Comparison of ENCODE assay signal across 28 cellular contexts in the genomic region with DNA sequence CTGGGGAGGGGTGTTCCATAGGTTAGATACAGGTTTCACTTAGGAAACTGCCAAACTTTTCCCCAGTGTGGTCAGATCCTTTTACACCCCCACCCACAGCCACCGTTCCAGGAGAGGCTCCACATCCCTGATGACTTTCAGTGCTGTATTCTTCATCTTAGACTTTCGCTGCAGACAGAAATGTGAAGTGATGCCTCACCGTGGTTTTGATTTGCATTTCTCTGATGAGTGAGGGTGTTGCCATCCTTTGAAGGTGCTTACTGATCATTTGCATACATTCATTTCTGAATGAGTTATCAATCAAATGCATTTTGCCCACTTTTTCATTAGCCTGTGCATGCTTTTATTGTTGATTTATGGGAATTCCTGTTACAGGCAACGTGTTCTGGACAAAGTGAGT. TPM values are rescaled to one million over a fixed set of nuclear protein-coding genes. Genes with fewer than 3 reads are reported as not detected.
DNase-seq lines count a peak whose midpoint lies in the region; ATAC-seq, FAIRE-seq and TF ChIP-seq lines count a peak whose summit lies in the region.
"Had no signal": no experiment of that assay in that cellular context is flagged by ENCODE, and none has a peak within 500 bp of the region (broad histone marks: within the 10 kb centered on the region; RNA-seq: fewer than 3 reads in every experiment).

No MANE protein-coding gene starts in this region.

- WGBS in GM12878 (ENCODE audit: insufficient coverage, insufficient replicate concordance, low lambda C conversion rate, missing lambda C conversion rate): 14% methylated on average over 4 of the region's 4 CpGs

- no peaks in the 10 kb centered on the region for H3K79me2 ChIP-seq in GM12878 (ENCODE audit: control insufficient read depth, insufficient read depth, low read length)

- no peak for TF ChIP-seq POLR2A in GM12878 (IDR thresholded peaks at IDR 0.05; ENCODE audit: low read depth, low read length)

- H3K27ac Mint-ChIP-seq in activated T-cell treated with anti-CD3 and anti-CD28 coated beads, Interleukin-2, amount 50 U/mL, for 24 hours: no peak overlapping the region
- H3K27ac Mint-ChIP-seq: HFFc6, WTC11 had no signal

- no peak for TF ChIP-seq EP300 in GM12878 (IDR thresholded peaks at IDR 0.05; ENCODE audit: borderline replicate concordance in 1 of 2, control insufficient read depth in 1 of 2, low read depth in 2 of 2, low read length in 2 of 2)

- H4K20me1 ChIP-seq in GM12878 (ENCODE audit: control insufficient read depth, insufficient read depth): no peaks in the 10 kb centered on the region

- peak; percentile 82 for FAIRE-seq in GM12878 (lab: Jason Lieb, UNC)
- FAIRE-seq: astrocyte, endothelial cell of umbilical vein had no signal

- peak; percentile 65 for ATAC-seq in GM18498 (IDR thresholded peaks at IDR 0.05; ENCODE audit: unreplicated experiment)
- peak; percentile 47 for ATAC-seq in GM21786 (IDR thresholded peaks at IDR 0.05; ENCODE audit: unreplicated experiment)
- peak; percentile 78 for ATAC-seq in GM12878
- no peak for ATAC-seq in GM18858 (IDR thresholded peaks at IDR 0.05; ENCODE audit: unreplicated experiment)
- ATAC-seq: left cardiac atrium, Right ventricle myocardium inferior, WTC11 had no signal

- H3K4me3 Mint-ChIP-seq in activated T-cell treated with anti-CD3 and anti-CD28 coated beads, Interleukin-2, amount 50 U/mL, for 24 hours: no peak overlapping the region
- H3K4me3 Mint-ChIP-seq: central memory CD8-positive, alpha-beta T cell; HFFc6; WTC11 had no signal

- no peak overlapping the region for H3K4me3 ChIP-seq in GM12878
- H3K4me3 ChIP-seq: GM23248, skin epidermis, upper lobe of left lung had no signal

- BruUV-seq in GM12878 (replicated peaks; lab: Mats Ljungman, UMichigan): no TSS peak

- no peak for TF ChIP-seq CTCF in GM12878 (IDR thresholded peaks at IDR 0.05 in 2 of 3, conservative IDR thresholded peaks at IDR 0.05 in 1 of 3; ENCODE audit: control insufficient read depth in 2 of 3, extremely low read depth in 1 of 3, insufficient read depth in 1 of 3, low read depth in 3 of 3, low read length in 3 of 3)

- RAD21 ChIA-PET in GM12878 (lab: Charles Lee; ENCODE audit: unreplicated experiment): no interaction called here

- no peak for TF ChIP-seq RAD21 in GM12878 (IDR thresholded peaks at IDR 0.05; ENCODE audit: insufficient read depth, low read depth, low read length)

- in situ Hi-C loops in GM12878 (cut with MboI): no loop called here

- intact Hi-C loops in GM12878 (cut with micrococcal nuclease; ENCODE audit: unreplicated experiment): no loop called here

- no peak overlapping the region for H3K27ac ChIP-seq in GM12878 (ENCODE audit: control insufficient read depth, insufficient read depth)
- H3K27ac ChIP-seq: GM23248, skin epidermis, upper lobe of left lung had no signal

- DNase-seq in activated T-cell treated with anti-CD3 and anti-CD28 coated beads, Interleukin-2, amount 50 U/mL, for 24 hours: peak; percentile 28
- DNase-seq in activated T-cell treated with anti-CD3 and anti-CD28 coated beads, Interleukin-2, amount 50 U/mL, for 1 hour: no peak
- DNase-seq in GM12878 (ENCODE audit: low read depth, low spot score): no peak
- no peak for DNase-seq in retina
- no peak for DNase-seq in NCI-H82 (lab: John Stamatoyannopoulos, UW)
- DNase-seq: activated naive CD4-positive, alpha-beta T cell; DND-41; GM23248; HFFc6; Karpas-422; left cardiac atrium; NCI-H187 treated with DMSO at 0.1 percent for 48 hours; NCI-H774; T1000; upper lobe of left lung had no signal

- peak overlapping the region; percentile 53 for H3K4me2 ChIP-seq in GM12878 (ENCODE audit: control insufficient read depth, insufficient read depth)

- no peaks in the 10 kb centered on the region for H3K9me3 Mint-ChIP-seq in activated T-cell treated with anti-CD3 and anti-CD28 coated beads, Interleukin-2, amount 50 U/mL, for 24 hours
- H3K9me3 Mint-ChIP-seq: central memory CD8-positive, alpha-beta T cell; HFFc6 had no signal

- H3K9ac ChIP-seq in GM12878 (ENCODE audit: control insufficient read depth, insufficient read depth, low read length): no peak overlapping the region
- H3K9ac ChIP-seq: GM23248 had no signal

- CTCF ChIA-PET in GM12878 (lab: Yijun Ruan, JAX): no interaction called here

- POLR2A ChIA-PET in GM12878 (lab: Charles Lee): no interaction called here

- H3K36me3 Mint-ChIP-seq in activated T-cell treated with anti-CD3 and anti-CD28 coated beads, Interleukin-2, amount 50 U/mL, for 24 hours (ENCODE audit: low read depth): peaks cover 6% of the 10 kb centered on the region

- SMC1A ChIA-PET in GM12878 (lab: Charles Lee; ENCODE audit: uncharacterized antibody, unreplicated experiment): no interaction called here

- H2AFZ ChIP-seq in GM12878 (ENCODE audit: control insufficient read depth, low read depth, low read length): no peak overlapping the region
- H2AFZ ChIP-seq: GM23248 had no signal

- no peaks in the 10 kb centered on the region for H3K27me3 ChIP-seq in GM12878 (replicated peaks in 1 of 2; ENCODE audit: control insufficient read depth in 2 of 2, insufficient read depth in 2 of 2, low read length in 1 of 2)
- H3K27me3 ChIP-seq: upper lobe of left lung had no signal

- peaks cover 16% of the 10 kb centered on the region for H3K27me3 Mint-ChIP-seq in activated T-cell treated with anti-CD3 and anti-CD28 coated beads, Interleukin-2, amount 50 U/mL, for 24 hours

- H3K9me3 ChIP-seq in GM12878 (replicated peaks; ENCODE audit: control insufficient read depth, insufficient read depth, low read length): no peaks in the 10 kb centered on the region; the same call in 2 of the 3 replicates

- H3K4me1 Mint-ChIP-seq in activated T-cell treated with anti-CD3 and anti-CD28 coated beads, Interleukin-2, amount 50 U/mL, for 24 hours (ENCODE audit: low read depth): peaks cover 15% of the 10 kb centered on the region
- H3K4me1 Mint-ChIP-seq: central memory CD8-positive, alpha-beta T cell; WTC11 had no signal

- peaks cover 0 to 1% of the 10 kb centered on the region in 2 experiments; a peak in 1 of 4 replicates for H3K36me3 ChIP-seq in GM12878 (ENCODE audit: control insufficient read depth in 2 of 2, insufficient read depth in 2 of 2, low read length in 1 of 2)

- H3K4me1 ChIP-seq in GM12878 (ENCODE audit: control insufficient read depth, insufficient read depth, low read length): peaks cover 14% of the 10 kb centered on the region
- H3K4me1 ChIP-seq: upper lobe of left lung had no signal

TF ChIP-seq in GM12878, 131 proteins besides CTCF, POLR2A, EP300 and RAD21 (continues in another document):
- TF ChIP-seq SPI1 (IDR thresholded peaks at IDR 0.05; ENCODE audit: borderline replicate concordance, insufficient read depth, low read depth, low read length): peak; percentile 9; the same call in 1 of the 2 replicates
- no peak for TF ChIP-seq CBX3 (IDR thresholded peaks at IDR 0.05; ENCODE audit: borderline replicate concordance, low read depth)
- TF ChIP-seq, protein P1, sequence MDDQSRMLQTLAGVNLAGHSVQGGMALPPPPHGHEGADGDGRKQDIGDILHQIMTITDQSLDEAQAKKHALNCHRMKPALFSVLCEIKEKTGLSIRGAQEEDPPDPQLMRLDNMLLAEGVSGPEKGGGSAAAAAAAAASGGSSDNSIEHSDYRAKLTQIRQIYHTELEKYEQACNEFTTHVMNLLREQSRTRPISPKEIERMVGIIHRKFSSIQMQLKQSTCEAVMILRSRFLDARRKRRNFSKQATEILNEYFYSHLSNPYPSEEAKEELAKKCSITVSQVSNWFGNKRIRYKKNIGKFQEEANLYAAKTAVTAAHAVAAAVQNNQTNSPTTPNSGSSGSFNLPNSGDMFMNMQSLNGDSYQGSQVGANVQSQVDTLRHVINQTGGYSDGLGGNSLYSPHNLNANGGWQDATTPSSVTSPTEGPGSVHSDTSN (IDR thresholded peaks at IDR 0.05; ENCODE audit: insufficient replicate concordance, low read depth, low read length): no peak
- no peak for TF ChIP-seq STAT1 (conservative IDR thresholded peaks at IDR 0.05)
- TF ChIP-seq POU2F2 (IDR thresholded peaks at IDR 0.05; ENCODE audit: borderline replicate concordance, low read depth, low read length): peak; percentile 91; the same call in 2 of the 3 replicates
- TF ChIP-seq NRF1 (conservative IDR thresholded peaks at IDR 0.05; ENCODE audit: low read depth, low read length): no peak
- no peak for TF ChIP-seq ZBED1 (IDR thresholded peaks at IDR 0.05; ENCODE audit: borderline replicate concordance)

RNA-seq across cellular contexts. Expression of a gene that starts 14.9 kb away (rescaled TPM):
- 4.6 and 4.8 TPM in 2 replicates for total RNA-seq in GM12878 (2013; cell fraction: nucleolus; rRNA removed)
- 220 and 228 TPM in 2 replicates for total RNA-seq in GM12878 (2014; rRNA removed)
- 116 and 125 TPM in 2 replicates for total RNA-seq in GM12878 (2014; rRNA removed; fragmentation: Illumina TruSeq; extraction: Trizol)
- total RNA-seq in GM12878 (2021): 125 and 130 TPM in 2 replicates
- polyA plus RNA-seq in GM12878 (2011; ENCODE audit: low read depth): 56.3 TPM
- polyA plus RNA-seq in GM12878 (2011; rRNA removed): 204 and 206 TPM in 2 replicates
- polyA plus RNA-seq in GM12878 (2011; cell fraction: cytosol; rRNA removed): 226 and 316 TPM in 2 replicates
- polyA plus RNA-seq in GM12878 (2011; cell fraction: nucleus; rRNA removed): 79.8 and 102 TPM in 2 replicates
- polyA plus RNA-seq in GM12878 (2012): 171 and 244 TPM in 2 replicates
- 34.3 and 80.8 TPM in 2 replicates for polyA plus RNA-seq in GM12878 (2014; fragmentation: Illumina TruSeq; extraction: Trizol)
- 100 to 1,000 TPM; 124 to 246 TPM for polyA plus RNA-seq in GM12878 (2014; fragmentation: Nextera tagmentation; extraction: Ambion mirVana)
- polyA plus RNA-seq in GM12878 (2014; rRNA removed): 418 and 419 TPM in 2 replicates
- 100 to 1,000 TPM; 361 to 385 TPM for polyA plus RNA-seq in GM12878 (2016; fragmentation: Nextera tagmentation; extraction: Ambion mirVana)
- 12.9 and 19.0 TPM in 2 replicates for polyA minus RNA-seq in GM12878 (2011; rRNA and poly(A)+ RNA removed)
- 10.7 and 14.9 TPM in 2 replicates for polyA minus RNA-seq in GM12878 (2011; cell fraction: cytosol; rRNA and poly(A)+ RNA removed)
- 8.2 and 12.1 TPM in 2 replicates for polyA minus RNA-seq in GM12878 (2011; cell fraction: nucleus; rRNA and poly(A)+ RNA removed)

RNA-seq across cellular contexts. Expression of a gene that starts 19.3 kb away (rescaled TPM):
- not detected in 2 replicates for total RNA-seq in GM12878 (2013; cell fraction: nucleolus; rRNA removed)
- total RNA-seq in GM12878 (2014; rRNA removed): not detected in 2 replicates
- not detected in 2 replicates for total RNA-seq in GM12878 (2014; rRNA removed; fragmentation: Illumina TruSeq; extraction: Trizol)
- not detected in 2 replicates for total RNA-seq in GM12878 (2021)
- polyA plus RNA-seq in GM12878 (2011; ENCODE audit: low read depth): not detected
- not detected in 2 replicates for polyA plus RNA-seq in GM12878 (2011; rRNA removed)
- not detected in 2 replicates for polyA plus RNA-seq in GM12878 (2011; cell fraction: cytosol; rRNA removed)
- polyA plus RNA-seq in GM12878 (2011; cell fraction: nucleus; rRNA removed): not detected in 2 replicates
- not detected in 2 replicates for polyA plus RNA-seq in GM12878 (2012)
- not detected in 2 replicates for polyA plus RNA-seq in GM12878 (2014; fragmentation: Illumina TruSeq; extraction: Trizol)
- polyA plus RNA-seq in GM12878 (2014; fragmentation: Nextera tagmentation; extraction: Ambion mirVana): not detected
- not detected in 2 replicates for polyA plus RNA-seq in GM12878 (2014; rRNA removed)
- not detected for polyA plus RNA-seq in GM12878 (2016; fragmentation: Nextera tagmentation; extraction: Ambion mirVana)
- polyA minus RNA-seq in GM12878 (2011; rRNA and poly(A)+ RNA removed): not detected in 2 replicates
- not detected in 2 replicates for polyA minus RNA-seq in GM12878 (2011; cell fraction: cytosol; rRNA and poly(A)+ RNA removed)
- polyA minus RNA-seq in GM12878 (2011; cell fraction: nucleus; rRNA and poly(A)+ RNA removed): not detected in 2 replicates
- total RNA-seq: astrocyte, dermis microvascular lymphatic vessel endothelial cell, endothelial cell of umbilical vein, GM23248, left cardiac atrium, myocyte, OCI-LY7, Right ventricle myocardium inferior, upper lobe of left lung, WTC11 had no signal
- polyA plus RNA-seq: BJ, endothelial cell of umbilical vein, GM23248 had no signal
